8 cellular contexts compared by ENCODE assay signal in genomic region chr12:8390001-8390797, GRCh38.
DNase-seq lines count a peak whose midpoint lies in the region; ATAC-seq and TF ChIP-seq lines count a peak whose summit lies in the region.
"Not testable (repeated sequence)": the region's sequence is repeated elsewhere in the genome, so short reads cannot be mapped to it uniquely, and the experiment has no call there.

No MANE protein-coding gene starts in this region.

- H3K27ac Mint-ChIP-seq in Calu3 (ENCODE audit: unreplicated experiment); progenitor cell of endocrine pancreas: not testable (repeated sequence)

- ATAC-seq in thoracic aorta (ENCODE audit: insufficient number of reproducible peaks, low FRiP score, low read depth): not testable (repeated sequence)

- not testable (repeated sequence) for H3K4me1 Mint-ChIP-seq in Calu3 (ENCODE audit: low read depth, unreplicated experiment); progenitor cell of endocrine pancreas (ENCODE audit: low read depth)

- not testable (repeated sequence) for H3K27me3 ChIP-seq in Peyer's patch; thoracic aorta (replicated peaks; ENCODE audit: insufficient read depth)

- not testable (repeated sequence) for BruUV-seq in Calu3 (replicated peaks; lab: Mats Ljungman, UMichigan)

- H3K4me1 ChIP-seq in Peyer's patch; thoracic aorta (ENCODE audit: control insufficient read depth in 1 of 2, low read depth in 2 of 2): not testable (repeated sequence)

- not testable (repeated sequence) for H3K36me3 Mint-ChIP-seq in Calu3 (ENCODE audit: insufficient read depth, unreplicated experiment); progenitor cell of endocrine pancreas (ENCODE audit: insufficient read depth)

- H3K4me3 ChIP-seq in Peyer's patch (peak overlapping the region; percentile 22 to 65 (median 54)), thoracic aorta (peak overlapping the region; percentile 74)

- not testable (repeated sequence) for H3K9me3 ChIP-seq in Peyer's patch, thoracic aorta

- DNase-seq in Calu3: peak; percentile 75
- peak in 54 of 76 experiments; percentile 1 to 70 (median 38) for DNase-seq in HUDEP-2 (lab: John Stamatoyannopoulos, UW; ENCODE audit: unreplicated experiment in 76 of 76)
- peak; percentile 62 to 93 (median 86) for DNase-seq in Peyer's patch
- peak; percentile 92 for DNase-seq in activated CD8-positive, alpha-beta memory T cell treated with anti-CD3 and anti-CD28 coated beads, Interleukin-2, amount 50 U/mL, for 48 hours
- DNase-seq in dermis blood vessel endothelial cell: peak; percentile 73
- DNase-seq in iPS-NIHi7 (ENCODE audit: extremely low spot score): peak; percentile 41
- peak; percentile 99 for DNase-seq in progenitor cell of endocrine pancreas (ENCODE audit: low spot score, unreplicated experiment)
- not testable (repeated sequence) for DNase-seq in thoracic aorta (ENCODE audit: low spot score)

- intact Hi-C loops in Calu3 (cut with micrococcal nuclease; ENCODE audit: unreplicated experiment): loop anchor here (10.0 kb wide), 1 partner anchor 345 kb away; no protein-coding TSS in a partner anchor

- not testable (repeated sequence) for H3K36me3 ChIP-seq in Peyer's patch, thoracic aorta

- not testable (repeated sequence) for H3K9me3 Mint-ChIP-seq in Calu3 (ENCODE audit: low read depth, unreplicated experiment); progenitor cell of endocrine pancreas (ENCODE audit: low read depth)

- TF ChIP-seq POLR2A in Peyer's patch (IDR thresholded peaks at IDR 0.05): not testable (repeated sequence)

- CTCF ChIA-PET in Calu3 (lab: Charles Lee): interaction anchor here (0.6 kb wide), 1 partner anchor 361 kb away, joined by 3 read pairs; no protein-coding TSS in a partner anchor

- H3K4me3 Mint-ChIP-seq in Calu3 (ENCODE audit: low read depth, unreplicated experiment) (peak overlapping the region; percentile 74), progenitor cell of endocrine pancreas (ENCODE audit: low read depth) (peak overlapping the region; percentile 73)

- not testable (repeated sequence) for H3K27ac ChIP-seq in Peyer's patch, thoracic aorta

- H3K27me3 Mint-ChIP-seq in Calu3 (ENCODE audit: unreplicated experiment): not testable (repeated sequence)
- peaks cover 49% of the 10 kb centered on the region for H3K27me3 Mint-ChIP-seq in progenitor cell of endocrine pancreas

- TF ChIP-seq CTCF in Calu3 (IDR thresholded peaks at IDR 0.05; ENCODE audit: unreplicated experiment) (peak; percentile 43), Peyer's patch (IDR thresholded peaks at IDR 0.05) (peak in 5 of 6 experiments; percentile 49 to 80 (median 57)), progenitor cell of endocrine pancreas (IDR thresholded peaks at IDR 0.05; ENCODE audit: unreplicated experiment) (peak; percentile 96), thoracic aorta (IDR thresholded peaks at IDR 0.05) (peak; percentile 74)

Comparison
In these comparisons a context has a peak if more than half of its experiments do, and no peak if none do; other contexts are left out.
1. CTCF ChIP-seq: peak in every context shown above with its lines; median percentile 96 in progenitor cell of endocrine pancreas; 74 in thoracic aorta; 57 in Peyer's patch; 43 in Calu3.